ENCODE assay signal across 1 cellular context in genomic region chr4:37068580-37068979, GRCh38.
TF ChIP-seq lines count a peak whose summit lies in the region.

No MANE protein-coding gene starts in this region.

TF ChIP-seq in WTC11, 78 proteins besides CTCF, POLR2A, EP300 and RAD21 (continued from another document):
- TF ChIP-seq E2F5 (CRISPR knock-in tag; IDR thresholded peaks at IDR 0.05) (no peak), ZNF416 (CRISPR knock-in tag; IDR thresholded peaks at IDR 0.05) (no peak), ZNF425 (CRISPR knock-in tag; conservative IDR thresholded peaks at IDR 0.05) (no peak), NR3C1 (CRISPR knock-in tag; conservative IDR thresholded peaks at IDR 0.05; ENCODE audit: low read depth) (no peak), CDX4 (CRISPR knock-in tag; IDR thresholded peaks at IDR 0.05; ENCODE audit: borderline replicate concordance) (no peak), ZNF423 (CRISPR knock-in tag; IDR thresholded peaks at IDR 0.05) (no peak)
